ENCODE assay signal across 22 cellular contexts in genomic region chr12:67748761-67749075, GRCh38.
DNase-seq lines count a peak whose midpoint lies in the region; ATAC-seq and TF ChIP-seq lines count a peak whose summit lies in the region.
"Had no signal": no experiment of that assay in that cellular context is flagged by ENCODE, and none has a peak within 500 bp of the region (broad histone marks: within the 10 kb centered on the region; RNA-seq: fewer than 3 reads in every experiment).

No MANE protein-coding gene starts in this region.

- no TSS peak for BruUV-seq in HCT116 (replicated peaks; lab: Mats Ljungman, UMichigan)

- RAD21 ChIA-PET in HCT116 (lab: Charles Lee; ENCODE audit: low non-redundant PET in 1 of 2, low total read pairs in 2 of 2, uncharacterized antibody in 2 of 2, unreplicated experiment in 2 of 2): no interaction called here

- no peak overlapping the region for H3K27ac ChIP-seq in HCT116 (ENCODE audit: low read depth, low read length)
- peak overlapping the region; percentile 46 for H3K27ac ChIP-seq in SJCRH30
- peak overlapping the region; percentile 87 for H3K27ac ChIP-seq in hepatocyte
- H3K27ac ChIP-seq in gastrocnemius medialis: peak overlapping the region; percentile 54 to 66 (median 58)
- H3K27ac ChIP-seq in left ventricle myocardium inferior (replicated peaks): no peak overlapping the region
- H3K27ac ChIP-seq: thoracic aorta, VCaP had no signal

- no peak for TF ChIP-seq CTCF in HCT116 (IDR thresholded peaks at IDR 0.05 in 2 of 3, conservative IDR thresholded peaks at IDR 0.05 in 1 of 3; ENCODE audit: borderline replicate concordance in 1 of 3, insufficient read depth in 1 of 3, low read depth in 2 of 3, low read length in 2 of 3)
- TF ChIP-seq CTCF in hepatocyte (IDR thresholded peaks at IDR 0.05; ENCODE audit: poor library complexity): no peak
- no peak for TF ChIP-seq CTCF in gastrocnemius medialis (IDR thresholded peaks at IDR 0.05 in 4 of 5, conservative IDR thresholded peaks at IDR 0.05 in 1 of 5)
- no peak for TF ChIP-seq CTCF in left ventricle myocardium inferior (IDR thresholded peaks at IDR 0.05; ENCODE audit: borderline replicate concordance)

- CTCF ChIA-PET in HCT116 (lab: Charles Lee): no interaction called here

- peak overlapping the region; percentile 55 for H2AFZ ChIP-seq in HCT116 (ENCODE audit: low read depth, low read length, poor library complexity, severe bottlenecking)
- H2AFZ ChIP-seq in hepatocyte: no peak overlapping the region

- H3K4me3 ChIP-seq in HCT116 (replicated peaks in 1 of 2; ENCODE audit: low read depth in 1 of 2, low read length in 2 of 2): no peak overlapping the region
- no peak overlapping the region for H3K4me3 ChIP-seq in SJCRH30
- no peak overlapping the region for H3K4me3 ChIP-seq in hepatocyte
- no peak overlapping the region for H3K4me3 ChIP-seq in gastrocnemius medialis
- H3K4me3 ChIP-seq in left ventricle myocardium inferior: no peak overlapping the region
- H3K4me3 ChIP-seq: K562, thoracic aorta had no signal

- no peak overlapping the region for H3K9ac ChIP-seq in HCT116 (ENCODE audit: low read length)

- no peaks in the 10 kb centered on the region for H3K9me3 ChIP-seq in HCT116 (ENCODE audit: control insufficient read depth in 1 of 2, insufficient read depth in 1 of 2, low read depth in 1 of 2, low read length in 2 of 2)
- 0 out of 2 replicates have a peak, but pooled peaks cover 2% of the 10 kb centered on the region for H3K9me3 ChIP-seq in SJCRH30 (replicated peaks)
- no peaks in the 10 kb centered on the region for H3K9me3 ChIP-seq in hepatocyte (ENCODE audit: low read depth)
- H3K9me3 ChIP-seq in gastrocnemius medialis: no peaks in the 10 kb centered on the region
- H3K9me3 ChIP-seq in left ventricle myocardium inferior (replicated peaks): no peaks in the 10 kb centered on the region
- H3K9me3 ChIP-seq: BE2C, thoracic aorta had no signal

- peak; percentile 4 for DNase-seq in HCT116 (ENCODE audit: low read depth, low spot score)
- DNase-seq in SJCRH30: no peak
- no peak for DNase-seq in hepatocyte (ENCODE audit: low spot score)
- DNase-seq in gastrocnemius medialis: no peak
- DNase-seq in stimulated activated naive CD8-positive, alpha-beta T cell treated with anti-CD3 and anti-CD28 coated beads, Interleukin-15, Interleukin-2, amounts not matched to agents 100 U/mL and 50 U/mL, for 24 hours: no peak
- no peak for DNase-seq in activated effector memory CD4-positive, alpha-beta T cell treated with Interleukin-2 at 50 U/mL for 16 hours
- no peak for DNase-seq in left ventricle myocardium inferior
- DNase-seq: activated CD4-positive, alpha-beta memory T cell treated with anti-CD3 and anti-CD28 coated beads for 36 hours; activated naive CD8-positive, alpha-beta T cell treated with anti-CD3 and anti-CD28 coated beads for 36 hours; activated T-cell treated with anti-CD3 and anti-CD28 coated beads, Interleukin-2, amount 50 U/mL, for 24 hours; BE2C; DMS153; effector CD8-positive, alpha-beta T cell; NCI-H1092; NCI-H2171 treated with DMSO at 0.1 percent for 48 hours; stimulated activated CD4-positive, alpha-beta T cell treated with anti-CD3 and anti-CD28 coated beads, Interleukin-4, amount 100 ng/mL, for 4 hours; T-cell had no signal

- H3K36me3 ChIP-seq in HCT116 (ENCODE audit: control insufficient read depth in 1 of 2, insufficient read depth in 2 of 2, low read length in 2 of 2) (no peaks in the 10 kb centered on the region), SJCRH30 (no peaks in the 10 kb centered on the region), hepatocyte (replicated peaks; ENCODE audit: insufficient read depth, low read depth) (no peaks in the 10 kb centered on the region), gastrocnemius medialis (no peaks in the 10 kb centered on the region), left ventricle myocardium inferior (no peaks in the 10 kb centered on the region)
- H3K36me3 ChIP-seq: BE2C, thoracic aorta had no signal

- no peaks in the 10 kb centered on the region for H3K27me3 ChIP-seq in HCT116 (ENCODE audit: insufficient read depth, low read length)
- no peaks in the 10 kb centered on the region for H3K27me3 ChIP-seq in SJCRH30
- no peaks in the 10 kb centered on the region for H3K27me3 ChIP-seq in hepatocyte
- no peaks in the 10 kb centered on the region for H3K27me3 ChIP-seq in gastrocnemius medialis
- no peaks in the 10 kb centered on the region for H3K27me3 ChIP-seq in left ventricle myocardium inferior (ENCODE audit: low read depth)
- H3K27me3 ChIP-seq: BE2C had no signal

- H3K4me2 ChIP-seq in HCT116 (ENCODE audit: low read length) (peak overlapping the region; percentile 41), hepatocyte (peak overlapping the region; percentile 18)

- H4K20me1 ChIP-seq in HCT116 (ENCODE audit: insufficient read depth) (no peaks in the 10 kb centered on the region), hepatocyte (ENCODE audit: insufficient read depth, poor library complexity, severe bottlenecking) (no peaks in the 10 kb centered on the region)

- POLR2A ChIA-PET in HCT116 (lab: Charles Lee): no interaction called here

- H3K4me1 ChIP-seq in HCT116 (ENCODE audit: control insufficient read depth in 1 of 2, insufficient read depth in 2 of 2, low read length in 2 of 2) (peaks cover 0 to 30% of the 10 kb centered on the region in 2 experiments; a peak in 2 of 4 replicates), SJCRH30 (peaks cover 14% of the 10 kb centered on the region), hepatocyte (ENCODE audit: insufficient read depth) (peaks cover 30% of the 10 kb centered on the region), gastrocnemius medialis (peaks cover 18 to 30% of the 10 kb centered on the region in 2 donors), left ventricle myocardium inferior (peaks cover 26% of the 10 kb centered on the region)
- H3K4me1 ChIP-seq: BE2C had no signal

- TF ChIP-seq POLR2A in HCT116 (IDR thresholded peaks at IDR 0.05; ENCODE audit: borderline replicate concordance, extremely low read depth, insufficient read depth, insufficient read length): no peak
- TF ChIP-seq POLR2A in gastrocnemius medialis (IDR thresholded peaks at IDR 0.05): no peak

- H3K79me2 ChIP-seq in HCT116 (ENCODE audit: insufficient read depth, low read length) (no peaks in the 10 kb centered on the region), hepatocyte (no peaks in the 10 kb centered on the region)

- 77% methylated on average over 1 of the region's 1 CpG for WGBS in hepatocyte (ENCODE audit: low lambda C conversion rate, missing lambda C conversion rate)

- in situ Hi-C loops in gastrocnemius medialis (cut with MboI; ENCODE audit: low sequenced_read_pairs in 4 of 4): no loop called here

- TF ChIP-seq RAD21 in HCT116 (IDR thresholded peaks at IDR 0.05; ENCODE audit: low read depth): no peak

- intact Hi-C loops in HCT116 (cut with micrococcal nuclease) (no loop called here), gastrocnemius medialis (cut with DNase I; ENCODE audit: low total_unique reads) (loop anchor here (10.0 kb wide), 1 partner anchor 146 kb away; no protein-coding TSS in a partner anchor), left ventricle myocardium inferior (cut with micrococcal nuclease) (no loop called here)

- H3K9me2 ChIP-seq in HCT116 (ENCODE audit: insufficient read depth): no peaks in the 10 kb centered on the region
- no peaks in the 10 kb centered on the region for H3K9me2 ChIP-seq in hepatocyte (replicated peaks; ENCODE audit: insufficient read depth)

- ATAC-seq in HCT116 (peak; percentile 28; the same call in 1 of the 2 replicates), gastrocnemius medialis (no peak), GM21737 (IDR thresholded peaks at IDR 0.05; ENCODE audit: unreplicated experiment) (no peak)
- ATAC-seq in stimulated activated naive CD8-positive, alpha-beta T cell treated with anti-CD3 and anti-CD28 coated beads, Interleukin-15, Interleukin-2, amounts not matched to agents 100 U/mL and 50 U/mL, for 24 hours: no peak
- ATAC-seq: K562, sciatic nerve, T-cell had no signal

TF ChIP-seq in HCT116, 20 proteins besides CTCF, POLR2A, EP300 and RAD21 (continues in another document):
- TF ChIP-seq ZBTB33 (IDR thresholded peaks at IDR 0.05; ENCODE audit: extremely low read depth, insufficient replicate concordance, low read length) (no peak), TCF7L2 (IDR thresholded peaks at IDR 0.05; ENCODE audit: borderline replicate concordance, extremely low read depth, insufficient read depth, insufficient read length) (no peak), SIN3A (IDR thresholded peaks at IDR 0.05; ENCODE audit: low read depth) (no peak), FOSL1 (IDR thresholded peaks at IDR 0.05; ENCODE audit: low read depth) (no peak), SRF (IDR thresholded peaks at IDR 0.05; ENCODE audit: low read depth) (no peak)

Comparison
In these comparisons a context has a peak if more than half of its experiments do, and no peak if none do; other contexts are left out.
1. H3K27ac ChIP-seq: peak in SJCRH30 (single experiment), hepatocyte (single experiment) and gastrocnemius medialis (4 of 4); none in HCT116 (single experiment) and left ventricle myocardium inferior (single experiment).